In the genomic region with DNA sequence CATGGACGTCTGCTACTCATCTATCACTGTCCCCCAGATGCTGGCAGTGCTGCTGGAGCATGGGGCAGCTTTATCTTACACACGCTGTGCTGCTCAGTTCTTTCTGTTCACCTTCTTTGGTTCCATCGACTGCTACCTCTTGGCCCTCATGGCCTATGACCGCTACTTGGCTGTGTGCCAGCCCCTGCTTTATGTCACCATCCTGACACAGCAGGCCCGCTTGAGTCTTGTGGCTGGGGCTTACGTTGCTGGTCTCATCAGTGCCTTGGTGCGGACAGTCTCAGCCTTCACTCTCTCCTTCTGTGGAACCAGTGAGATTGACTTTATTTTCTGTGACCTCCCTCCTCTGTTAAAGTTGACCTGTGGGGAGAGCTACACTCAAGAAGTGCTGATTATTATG, we compare ENCODE assay signal across 19 cellular contexts. TPM values are rescaled to one million over a fixed set of nuclear protein-coding genes. Genes with fewer than 3 reads are reported as not detected.
"Had no signal": no experiment of that assay in that cellular context is flagged by ENCODE, and none has a peak within 500 bp of the region (broad histone marks: within the 10 kb centered on the region; RNA-seq: fewer than 3 reads in every experiment).

No MANE protein-coding gene starts in this region.

- H3K9me3 ChIP-seq: ovary, sigmoid colon, spleen, upper lobe of left lung had no signal

- H3K4me1 ChIP-seq: foreskin keratinocyte, sigmoid colon, spleen, upper lobe of left lung had no signal

- H3K27me3 ChIP-seq: foreskin keratinocyte, ovary, sigmoid colon, upper lobe of left lung had no signal

- ATAC-seq: activated naive CD8-positive, alpha-beta T cell treated with anti-CD3 and anti-CD28 coated beads, Interleukin-2, amount 50 U/mL, for 24 hours; foreskin keratinocyte; T-helper 17 cell had no signal

- H3K4me3 Mint-ChIP-seq: activated naive CD4-positive, alpha-beta T cell treated with anti-CD3 and anti-CD28 coated beads for 36 hours; activated naive CD8-positive, alpha-beta T cell treated with anti-CD3 and anti-CD28 coated beads, Interleukin-2, amount 50 U/mL, for 24 hours; stimulated activated naive CD8-positive, alpha-beta T cell treated with anti-CD3 and anti-CD28 coated beads, Interleukin-15, Interleukin-2, amounts not matched to agents 100 ng/mL and 50 ng/mL, for 24 hours; T-helper 17 cell had no signal

- H3K36me3 ChIP-seq: ovary, sigmoid colon, spleen, upper lobe of left lung had no signal

- H3K27ac ChIP-seq: foreskin keratinocyte, ovary, sigmoid colon, spleen, upper lobe of left lung had no signal

- H3K4me1 Mint-ChIP-seq: activated naive CD8-positive, alpha-beta T cell treated with anti-CD3 and anti-CD28 coated beads, Interleukin-2, amount 50 U/mL, for 24 hours; T-helper 17 cell had no signal

- H3K27ac Mint-ChIP-seq: activated naive CD4-positive, alpha-beta T cell treated with anti-CD3 and anti-CD28 coated beads for 36 hours; activated naive CD8-positive, alpha-beta T cell treated with anti-CD3 and anti-CD28 coated beads, Interleukin-2, amount 50 U/mL, for 24 hours; stimulated activated naive CD8-positive, alpha-beta T cell treated with anti-CD3 and anti-CD28 coated beads, Interleukin-15, Interleukin-2, amounts not matched to agents 100 ng/mL and 50 ng/mL, for 24 hours; T-helper 17 cell had no signal

- H3K9me3 Mint-ChIP-seq: activated naive CD4-positive, alpha-beta T cell treated with anti-CD3 and anti-CD28 coated beads for 36 hours; activated naive CD8-positive, alpha-beta T cell treated with anti-CD3 and anti-CD28 coated beads, Interleukin-2, amount 50 U/mL, for 24 hours; stimulated activated naive CD8-positive, alpha-beta T cell treated with anti-CD3 and anti-CD28 coated beads, Interleukin-15, Interleukin-2, amounts not matched to agents 100 ng/mL and 50 ng/mL, for 24 hours had no signal

- DNase-seq: activated CD4-positive, alpha-beta T cell treated with anti-CD3 and anti-CD28 coated beads for 4 hours; activated naive CD4-positive, alpha-beta T cell treated with anti-CD3 and anti-CD28 coated beads for 36 hours; activated naive CD8-positive, alpha-beta T cell treated with anti-CD3 and anti-CD28 coated beads, Interleukin-2, amount 50 U/mL, for 24 hours; aorta; cerebellar nuclear complex; effector memory CD4-positive, alpha-beta T cell; foreskin keratinocyte; midbrain; sigmoid colon; spleen; T-helper 17 cell; upper lobe of left lung had no signal

- H3K4me3 ChIP-seq: ovary, sigmoid colon, spleen, upper lobe of left lung had no signal

RNA-seq across cellular contexts. Expression of a gene that starts 9.2 kb away (rescaled TPM):
- total RNA-seq: activated CD8-positive, alpha-beta memory T cell treated with anti-CD3 and anti-CD28 coated beads for 36 hours; activated naive CD4-positive, alpha-beta T cell treated with anti-CD3 and anti-CD28 coated beads for 36 hours; aorta; foreskin keratinocyte; lung microvascular endothelial cell; myocyte; ovary; pulmonary artery endothelial cell; sigmoid colon; spleen; T-helper 17 cell; temporal lobe; upper lobe of left lung had no signal

RNA-seq across cellular contexts. Expression of a gene that starts 24.3 kb away (rescaled TPM):
- total RNA-seq: activated CD8-positive, alpha-beta memory T cell treated with anti-CD3 and anti-CD28 coated beads for 36 hours; activated naive CD4-positive, alpha-beta T cell treated with anti-CD3 and anti-CD28 coated beads for 36 hours; aorta; foreskin keratinocyte; lung microvascular endothelial cell; myocyte; ovary; pulmonary artery endothelial cell; sigmoid colon; spleen; T-helper 17 cell; temporal lobe; upper lobe of left lung had no signal

RNA-seq across cellular contexts. Expression of a gene that starts 32.9 kb away (rescaled TPM):
- total RNA-seq: activated CD8-positive, alpha-beta memory T cell treated with anti-CD3 and anti-CD28 coated beads for 36 hours; activated naive CD4-positive, alpha-beta T cell treated with anti-CD3 and anti-CD28 coated beads for 36 hours; aorta; foreskin keratinocyte; lung microvascular endothelial cell; myocyte; ovary; pulmonary artery endothelial cell; sigmoid colon; spleen; T-helper 17 cell; temporal lobe had no signal

RNA-seq across cellular contexts. Expression of a gene that starts 49.1 kb away (rescaled TPM):
- total RNA-seq: activated CD8-positive, alpha-beta memory T cell treated with anti-CD3 and anti-CD28 coated beads for 36 hours; activated naive CD4-positive, alpha-beta T cell treated with anti-CD3 and anti-CD28 coated beads for 36 hours; aorta; foreskin keratinocyte; lung microvascular endothelial cell; myocyte; ovary; pulmonary artery endothelial cell; sigmoid colon; spleen; T-helper 17 cell; temporal lobe; upper lobe of left lung had no signal

RNA-seq across cellular contexts. Expression of a gene that starts 54.3 kb away (rescaled TPM):
- total RNA-seq: activated CD8-positive, alpha-beta memory T cell treated with anti-CD3 and anti-CD28 coated beads for 36 hours; activated naive CD4-positive, alpha-beta T cell treated with anti-CD3 and anti-CD28 coated beads for 36 hours; aorta; foreskin keratinocyte; lung microvascular endothelial cell; myocyte; ovary; pulmonary artery endothelial cell; sigmoid colon; spleen; T-helper 17 cell; temporal lobe; upper lobe of left lung had no signal
